20 cellular contexts compared by ENCODE assay signal in the genomic region with DNA sequence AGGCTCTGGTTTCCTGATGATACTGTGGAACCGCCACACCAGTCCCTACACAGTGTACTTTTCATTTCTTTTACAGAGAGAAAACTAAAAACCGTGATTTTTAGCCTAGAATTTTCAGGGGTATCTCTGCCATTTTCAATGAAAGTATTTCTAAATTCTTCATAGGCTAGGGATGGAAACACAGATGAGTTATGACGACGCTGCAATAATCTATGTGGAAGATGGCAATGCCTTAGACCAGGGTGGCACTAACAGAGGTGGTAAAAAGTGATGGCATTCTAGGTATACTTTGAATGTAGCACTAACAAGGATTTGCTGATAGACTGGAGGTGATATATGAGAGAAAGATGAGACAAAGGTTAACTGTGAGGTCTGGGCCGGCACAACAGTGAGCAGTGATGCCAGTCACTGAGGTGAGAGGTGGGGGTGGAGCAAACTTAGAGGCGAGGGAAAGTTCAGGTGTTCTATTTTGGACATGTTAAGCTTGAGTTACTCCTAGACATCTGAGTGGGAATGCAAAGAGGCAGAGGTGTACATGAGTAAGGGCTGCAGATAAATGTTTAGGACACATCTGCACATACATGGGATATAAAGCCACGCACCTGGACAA. TPM values are rescaled to one million over a fixed set of nuclear protein-coding genes. Genes with fewer than 3 reads are reported as not detected.
DNase-seq lines count a peak whose midpoint lies in the region; ATAC-seq and TF ChIP-seq lines count a peak whose summit lies in the region.
"Had no signal": no experiment of that assay in that cellular context is flagged by ENCODE, and none has a peak within 500 bp of the region (broad histone marks: within the 10 kb centered on the region; RNA-seq: fewer than 3 reads in every experiment).

No MANE protein-coding gene starts in this region.

- H3K27ac Mint-ChIP-seq in activated naive CD8-positive, alpha-beta T cell = peak overlapping the region; percentile 10
- H3K27ac Mint-ChIP-seq in activated naive CD8-positive, alpha-beta T cell treated with anti-CD3 and anti-CD28 coated beads for 36 hours = no peak overlapping the region
- peak overlapping the region; percentile 1 for H3K27ac Mint-ChIP-seq in stimulated activated memory B cell treated with anti-CD40 and anti-IgM and Interleukin-4, amounts not matched to agents 10 μg/mL and 1 μg/mL and 100 μg/mL, for 72 hours
- no peak overlapping the region for H3K27ac Mint-ChIP-seq in stimulated activated naive CD8-positive, alpha-beta T cell treated with anti-CD3 and anti-CD28 coated beads, Interleukin-15, amount 100 ng/mL, for 72 hours
- H3K27ac Mint-ChIP-seq: activated CD8-positive, alpha-beta memory T cell treated with anti-CD3 and anti-CD28 coated beads, Interleukin-2, amount 10 ng/mL, durations not matched to agents 7 days and 5 days had no signal

- peak; percentile 12 for ATAC-seq in HG02588 (IDR thresholded peaks at IDR 0.05; ENCODE audit: unreplicated experiment)
- peak; percentile 13 for ATAC-seq in HG03378 (IDR thresholded peaks at IDR 0.05; ENCODE audit: unreplicated experiment)
- no peak for ATAC-seq in stimulated activated memory B cell treated with anti-CD40 and anti-IgM and Interleukin-4, amounts not matched to agents 10 μg/mL and 1 μg/mL and 100 μg/mL, for 72 hours
- ATAC-seq in stimulated activated naive CD8-positive, alpha-beta T cell treated with anti-CD3 and anti-CD28 coated beads, Interleukin-15, amount 100 ng/mL, for 72 hours = no peak
- ATAC-seq: activated CD8-positive, alpha-beta memory T cell treated with anti-CD3 and anti-CD28 coated beads, Interleukin-2, amount 10 ng/mL, durations not matched to agents 7 days and 5 days; GM23338 had no signal

- DNase-seq in activated naive CD8-positive, alpha-beta T cell treated with anti-CD3 and anti-CD28 coated beads for 36 hours = no peak
- DNase-seq in esophagus squamous epithelium (lab: John Stamatoyannopoulos, UW) = no peak
- no peak for DNase-seq in stimulated activated naive CD8-positive, alpha-beta T cell treated with anti-CD3 and anti-CD28 coated beads, Interleukin-15, amount 100 ng/mL, for 72 hours
- DNase-seq in T1000 (lab: John Stamatoyannopoulos, UW) = no peak
- DNase-seq: activated CD8-positive, alpha-beta memory T cell treated with anti-CD3 and anti-CD28 coated beads, Interleukin-2, amount 10 ng/mL, durations not matched to agents 7 days and 5 days; brain microvascular endothelial cell; CD8-positive, alpha-beta memory T cell; effector CD4-positive, alpha-beta T cell; immature natural killer cell; NCI-H1105 treated with DMSO at 0.1 percent for 48 hours; NCI-H345; OCI-M1; ovary had no signal

- H3K4me3 ChIP-seq in esophagus squamous epithelium = no peak overlapping the region
- H3K4me3 ChIP-seq: GM23338, ovary, smooth muscle cell had no signal

- H3K9me3 Mint-ChIP-seq in activated naive CD8-positive, alpha-beta T cell (ENCODE audit: low read depth) = no peaks in the 10 kb centered on the region
- no peaks in the 10 kb centered on the region for H3K9me3 Mint-ChIP-seq in activated naive CD8-positive, alpha-beta T cell treated with anti-CD3 and anti-CD28 coated beads for 36 hours
- no peaks in the 10 kb centered on the region for H3K9me3 Mint-ChIP-seq in stimulated activated memory B cell treated with anti-CD40 and anti-IgM and Interleukin-4, amounts not matched to agents 10 μg/mL and 1 μg/mL and 100 μg/mL, for 72 hours
- H3K9me3 Mint-ChIP-seq in stimulated activated naive CD8-positive, alpha-beta T cell treated with anti-CD3 and anti-CD28 coated beads, Interleukin-15, amount 100 ng/mL, for 72 hours = no peaks in the 10 kb centered on the region
- H3K9me3 Mint-ChIP-seq: CD8-positive, alpha-beta memory T cell; GM23338 had no signal

- TF ChIP-seq CTCF in esophagus squamous epithelium (IDR thresholded peaks at IDR 0.05) = no peak

- H3K36me3 Mint-ChIP-seq in activated naive CD8-positive, alpha-beta T cell = peaks cover 29% of the 10 kb centered on the region
- peaks cover 29% of the 10 kb centered on the region for H3K36me3 Mint-ChIP-seq in activated naive CD8-positive, alpha-beta T cell treated with anti-CD3 and anti-CD28 coated beads for 36 hours
- H3K36me3 Mint-ChIP-seq in stimulated activated memory B cell treated with anti-CD40 and anti-IgM and Interleukin-4, amounts not matched to agents 10 μg/mL and 1 μg/mL and 100 μg/mL, for 72 hours = peaks cover 55% of the 10 kb centered on the region

- H3K27me3 ChIP-seq in esophagus squamous epithelium = no peaks in the 10 kb centered on the region
- H3K27me3 ChIP-seq: brain microvascular endothelial cell, ovary had no signal

- intact Hi-C loops in esophagus squamous epithelium (cut with DNase I) = no loop called here

- H3K36me3 ChIP-seq in esophagus squamous epithelium = peaks cover 0 to 81% (median 0%) of the 10 kb centered on the region in 3 donors
- H3K36me3 ChIP-seq: ovary had no signal

- no peak for TF ChIP-seq POLR2A in esophagus squamous epithelium (IDR thresholded peaks at IDR 0.05)

- no peaks in the 10 kb centered on the region for H3K9me3 ChIP-seq in esophagus squamous epithelium
- H3K9me3 ChIP-seq: ovary had no signal

- H3K4me1 Mint-ChIP-seq in activated naive CD8-positive, alpha-beta T cell (ENCODE audit: low read depth) = no peaks in the 10 kb centered on the region
- H3K4me1 Mint-ChIP-seq in activated naive CD8-positive, alpha-beta T cell treated with anti-CD3 and anti-CD28 coated beads for 36 hours = peaks cover 4% of the 10 kb centered on the region
- H3K4me1 Mint-ChIP-seq in stimulated activated memory B cell treated with anti-CD40 and anti-IgM and Interleukin-4, amounts not matched to agents 10 μg/mL and 1 μg/mL and 100 μg/mL, for 72 hours = peaks cover 22% of the 10 kb centered on the region
- no peaks in the 10 kb centered on the region for H3K4me1 Mint-ChIP-seq in stimulated activated naive CD8-positive, alpha-beta T cell treated with anti-CD3 and anti-CD28 coated beads, Interleukin-15, amount 100 ng/mL, for 72 hours
- H3K4me1 Mint-ChIP-seq: GM23338, immature natural killer cell had no signal

- peaks cover 0 to 21% (median 0%) of the 10 kb centered on the region in 3 donors for H3K4me1 ChIP-seq in esophagus squamous epithelium

- H3K27ac ChIP-seq in esophagus squamous epithelium = no peak overlapping the region
- H3K27ac ChIP-seq: brain microvascular endothelial cell, ovary, VCaP had no signal

- no peak overlapping the region for H3K4me3 Mint-ChIP-seq in activated naive CD8-positive, alpha-beta T cell
- no peak overlapping the region for H3K4me3 Mint-ChIP-seq in activated naive CD8-positive, alpha-beta T cell treated with anti-CD3 and anti-CD28 coated beads for 36 hours
- no peak overlapping the region for H3K4me3 Mint-ChIP-seq in stimulated activated memory B cell treated with anti-CD40 and anti-IgM and Interleukin-4, amounts not matched to agents 10 μg/mL and 1 μg/mL and 100 μg/mL, for 72 hours
- no peak overlapping the region for H3K4me3 Mint-ChIP-seq in stimulated activated naive CD8-positive, alpha-beta T cell treated with anti-CD3 and anti-CD28 coated beads, Interleukin-15, amount 100 ng/mL, for 72 hours
- H3K4me3 Mint-ChIP-seq: activated CD8-positive, alpha-beta memory T cell treated with anti-CD3 and anti-CD28 coated beads, Interleukin-2, amount 10 ng/mL, durations not matched to agents 7 days and 5 days; CD8-positive, alpha-beta memory T cell; GM23338; immature natural killer cell had no signal

- WGBS in esophagus squamous epithelium, 2 donors = 90 to 91% methylated on average over 7 of the region's 7 CpGs

- no peaks in the 10 kb centered on the region for H3K27me3 Mint-ChIP-seq in activated naive CD8-positive, alpha-beta T cell
- H3K27me3 Mint-ChIP-seq in activated naive CD8-positive, alpha-beta T cell treated with anti-CD3 and anti-CD28 coated beads for 36 hours = no peaks in the 10 kb centered on the region
- no peaks in the 10 kb centered on the region for H3K27me3 Mint-ChIP-seq in stimulated activated memory B cell treated with anti-CD40 and anti-IgM and Interleukin-4, amounts not matched to agents 10 μg/mL and 1 μg/mL and 100 μg/mL, for 72 hours
- no peaks in the 10 kb centered on the region for H3K27me3 Mint-ChIP-seq in stimulated activated naive CD8-positive, alpha-beta T cell treated with anti-CD3 and anti-CD28 coated beads, Interleukin-15, amount 100 ng/mL, for 72 hours
- H3K27me3 Mint-ChIP-seq: activated CD8-positive, alpha-beta memory T cell treated with anti-CD3 and anti-CD28 coated beads, Interleukin-2, amount 10 ng/mL, durations not matched to agents 7 days and 5 days; CD8-positive, alpha-beta memory T cell had no signal

RNA-seq across cellular contexts. Expression of a gene that starts 56.4 kb away (rescaled TPM):
- total RNA-seq in activated naive CD8-positive, alpha-beta T cell treated with anti-CD3 and anti-CD28 coated beads for 36 hours = 10 to 100 TPM; 21.3 to 24.1 TPM
- 10 to 100 TPM in 3 of 4 donors, 1 to 10 TPM in 1; 4.3 to 22.3 (median 10.8) TPM for total RNA-seq in esophagus squamous epithelium

Comparison
In these comparisons a context has a peak if more than half of its experiments do, and no peak if none do; other contexts are left out.
1. H3K27ac Mint-ChIP-seq: peak in activated naive CD8-positive, alpha-beta T cell (single experiment) and stimulated activated memory B cell treated with anti-CD40 and anti-IgM and Interleukin-4, amounts not matched to agents 10 μg/mL and 1 μg/mL and 100 μg/mL, for 72 hours (single experiment); none in activated naive CD8-positive, alpha-beta T cell treated with anti-CD3 and anti-CD28 coated beads for 36 hours (single experiment) and stimulated activated naive CD8-positive, alpha-beta T cell treated with anti-CD3 and anti-CD28 coated beads, Interleukin-15, amount 100 ng/mL, for 72 hours (0 of 2).
2. ATAC-seq: peak in HG02588 (single experiment) and HG03378 (single experiment); none in stimulated activated memory B cell treated with anti-CD40 and anti-IgM and Interleukin-4, amounts not matched to agents 10 μg/mL and 1 μg/mL and 100 μg/mL, for 72 hours (single experiment) and stimulated activated naive CD8-positive, alpha-beta T cell treated with anti-CD3 and anti-CD28 coated beads, Interleukin-15, amount 100 ng/mL, for 72 hours (single experiment).